11 cellular contexts compared by ENCODE assay signal in genomic region chr2:101743288-101743687, GRCh38. TPM values are rescaled to one million over a fixed set of nuclear protein-coding genes. Genes with fewer than 3 reads are reported as not detected.
DNase-seq lines count a peak whose midpoint lies in the region; ATAC-seq and TF ChIP-seq lines count a peak whose summit lies in the region.
"Had no signal": no experiment of that assay in that cellular context is flagged by ENCODE, and none has a peak within 500 bp of the region (broad histone marks: within the 10 kb centered on the region; RNA-seq: fewer than 3 reads in every experiment).

No MANE protein-coding gene starts in this region.

- no peak for TF ChIP-seq RAD21 in IMR-90 (IDR thresholded peaks at IDR 0.05; ENCODE audit: low read length)

- H3K9me3 ChIP-seq in IMR-90 (ENCODE audit: control insufficient read depth, insufficient read depth, low read length): no peaks in the 10 kb centered on the region
- no peaks in the 10 kb centered on the region for H3K9me3 ChIP-seq in mesenchymal stem cell (ENCODE audit: control insufficient read depth, low read length)
- no peaks in the 10 kb centered on the region for H3K9me3 ChIP-seq in Caco-2
- H3K9me3 ChIP-seq: adrenal gland had no signal

- no peak overlapping the region for H3K4me3 Mint-ChIP-seq in Caco-2 (ENCODE audit: unreplicated experiment)

- H3K36me3 ChIP-seq in ACC112 (ENCODE audit: insufficient read depth, low read length): no peaks in the 10 kb centered on the region
- H3K36me3 ChIP-seq in IMR-90 (ENCODE audit: control insufficient read depth, insufficient read depth, low read length): peaks cover 2% of the 10 kb centered on the region; the same call in 1 of the 2 replicates
- peaks cover 0 to 12% of the 10 kb centered on the region in 2 experiments for H3K36me3 ChIP-seq in mesenchymal stem cell (ENCODE audit: control insufficient read depth in 1 of 2, insufficient read depth in 2 of 2, low read depth in 1 of 2, low read length in 2 of 2)
- H3K36me3 ChIP-seq in Caco-2 (ENCODE audit: control insufficient read depth, insufficient read depth, low read length): no peaks in the 10 kb centered on the region
- H3K36me3 ChIP-seq: adrenal gland had no signal

- no peak overlapping the region for H4K5ac ChIP-seq in IMR-90 (ENCODE audit: low read depth, low read length)

- dilution Hi-C loops in IMR-90 (cut with HindIII; ENCODE audit: low sequenced_read_pairs, unreplicated experiment): no loop called here

- no peaks in the 10 kb centered on the region for H3K9me3 Mint-ChIP-seq in Caco-2 (ENCODE audit: unreplicated experiment)

- no peak overlapping the region for H3K4me2 ChIP-seq in IMR-90 (ENCODE audit: low read depth, low read length)
- no peak overlapping the region for H3K4me2 ChIP-seq in mesenchymal stem cell (ENCODE audit: low read length, poor library complexity, severe bottlenecking)

- H3K18ac ChIP-seq in IMR-90 (ENCODE audit: low read depth, low read length) (no peak overlapping the region), mesenchymal stem cell (ENCODE audit: low read depth in 1 of 2, low read length in 2 of 2) (no peak overlapping the region)

- DNase-seq in IMR-90 (no peak), caudate nucleus (lab: John Stamatoyannopoulos, UW) (peak in 8 of 61 donors; percentile 11 to 32 (median 24)), mesenchymal stem cell (no peak), SHP77 treated with DMSO at 0.1 percent for 48 hours (lab: John Stamatoyannopoulos, UW) (no peak), HPDE6-E6E7 (ENCODE audit: extremely low spot score) (no peak), NOMO-1 treated with DMSO at 0.1 percent for 48 hours (lab: John Stamatoyannopoulos, UW; ENCODE audit: unreplicated experiment) (no peak), Caco-2 (no peak)
- DNase-seq: adrenal gland, KG1 had no signal

- POLR2A ChIA-PET in IMR-90 (lab: Charles Lee; ENCODE audit: unreplicated experiment) (no interaction called here), Caco-2 (lab: Charles Lee) (no interaction called here)

- H3K36me3 Mint-ChIP-seq in Caco-2 (ENCODE audit: insufficient read depth, unreplicated experiment): peaks cover 17% of the 10 kb centered on the region

- 0 out of 2 replicates have a peak overlapping the region, but pooled peaks have one; percentile 45 for H4K91ac ChIP-seq in IMR-90 (ENCODE audit: insufficient read depth, low read depth, low read length)
- no peak overlapping the region for H4K91ac ChIP-seq in mesenchymal stem cell (ENCODE audit: low read length)

- H3K9me1 ChIP-seq in IMR-90 (ENCODE audit: insufficient read depth, low read length): peaks cover 35% of the 10 kb centered on the region

- H3K27ac Mint-ChIP-seq in Caco-2 (ENCODE audit: unreplicated experiment): no peak overlapping the region

- intact Hi-C loops in IMR-90 (cut with micrococcal nuclease): no loop called here
- intact Hi-C loops in Caco-2 (cut with micrococcal nuclease; ENCODE audit: unreplicated experiment): no loop called here

- in situ Hi-C loops in IMR-90 (cut with MboI; ENCODE audit: low sequenced_read_pairs): no loop called here

- H2AFZ ChIP-seq in ACC112 (ENCODE audit: low read length, unreplicated experiment) (no peak overlapping the region), IMR-90 (replicated peaks; ENCODE audit: low read length, poor library complexity) (no peak overlapping the region), mesenchymal stem cell (ENCODE audit: low read depth, low read length) (no peak overlapping the region)

- BruUV-seq in IMR-90 (replicated peaks; lab: Mats Ljungman, UMichigan): no TSS peak
- BruUV-seq in Caco-2 (replicated peaks; lab: Mats Ljungman, UMichigan): no TSS peak

- H3K79me2 ChIP-seq in ACC112 (ENCODE audit: control insufficient read depth, insufficient read depth, low read length, unreplicated experiment): peaks cover 96% of the 10 kb centered on the region

- H3K27ac ChIP-seq in ACC112 (ENCODE audit: low read depth, low read length): peak overlapping the region; percentile 52; the same call in 1 of the 2 replicates
- no peak overlapping the region for H3K27ac ChIP-seq in IMR-90 (ENCODE audit: insufficient read depth, low read length)
- peak overlapping the region; percentile 91 for H3K27ac ChIP-seq in caudate nucleus (ENCODE audit: low read depth, low read length)
- no peak overlapping the region for H3K27ac ChIP-seq in mesenchymal stem cell (ENCODE audit: low read length, poor library complexity, severe bottlenecking)
- H3K27ac ChIP-seq: adrenal gland, C4-2B had no signal

- H4K20me1 ChIP-seq in IMR-90 (ENCODE audit: insufficient read depth, low read length): peaks cover 88% of the 10 kb centered on the region

- H2BK5ac ChIP-seq in IMR-90 (ENCODE audit: low read depth, low read length, poor library complexity, severe bottlenecking) (no peak overlapping the region), mesenchymal stem cell (ENCODE audit: low read depth, low read length, poor library complexity, severe bottlenecking) (no peak overlapping the region)

- no peak for TF ChIP-seq CTCF in IMR-90 (conservative IDR thresholded peaks at IDR 0.05; ENCODE audit: low read depth, low read length)
- TF ChIP-seq CTCF in Caco-2 (IDR thresholded peaks at IDR 0.05; ENCODE audit: insufficient read depth in 1 of 2, low read depth in 1 of 2, low read length in 1 of 2, severe bottlenecking in 1 of 2, unreplicated experiment in 1 of 2): no peak

- 0 out of 2 replicates have a peak overlapping the region, but pooled peaks have one; percentile 20 for H2AK5ac ChIP-seq in IMR-90 (ENCODE audit: low read depth, low read length)
- no peak overlapping the region for H2AK5ac ChIP-seq in mesenchymal stem cell (ENCODE audit: low read length, severe bottlenecking)

- H3K9ac ChIP-seq in IMR-90 (ENCODE audit: low read depth, low read length): peak overlapping the region; percentile 30; the same call in 1 of the 2 replicates
- peak overlapping the region; percentile 7 for H3K9ac ChIP-seq in mesenchymal stem cell (ENCODE audit: low read length)

- H3K79me1 ChIP-seq in IMR-90 (ENCODE audit: low read depth in 1 of 2, low read length in 2 of 2) (peaks cover 13 to 73% of the 10 kb centered on the region in 2 experiments), mesenchymal stem cell (replicated peaks; ENCODE audit: low read length, poor library complexity, severe bottlenecking) (peaks cover 1% of the 10 kb centered on the region)

- H4K8ac ChIP-seq in IMR-90 (ENCODE audit: low read depth in 2 of 2, low read length in 2 of 2): no peak overlapping the region
- no peak overlapping the region for H4K8ac ChIP-seq in mesenchymal stem cell (ENCODE audit: low read length)

- H2BK120ac ChIP-seq in IMR-90 (ENCODE audit: low read depth, low read length) (no peak overlapping the region), mesenchymal stem cell (ENCODE audit: low read depth, low read length) (no peak overlapping the region)

- no peaks in the 10 kb centered on the region for H3K27me3 Mint-ChIP-seq in Caco-2 (ENCODE audit: insufficient read depth, unreplicated experiment)

- H3K23ac ChIP-seq in IMR-90 (ENCODE audit: low read depth, low read length): peak overlapping the region; percentile 88; the same call in 1 of the 2 replicates
- no peak overlapping the region for H3K23ac ChIP-seq in mesenchymal stem cell (ENCODE audit: low read length in 2 of 2)

- 0 out of 3 replicates have a peak overlapping the region, but pooled peaks have one; percentile 36 for H2BK15ac ChIP-seq in IMR-90 (ENCODE audit: low read depth, low read length)
- H2BK15ac ChIP-seq in mesenchymal stem cell (ENCODE audit: low read depth, poor library complexity, severe bottlenecking): no peak overlapping the region

- H3K4ac ChIP-seq in IMR-90 (ENCODE audit: low read depth, low read length) (peak overlapping the region; percentile 31; the same call in 1 of the 2 replicates), mesenchymal stem cell (ENCODE audit: low read depth in 1 of 2, low read length in 2 of 2) (no peak overlapping the region)

- H3K4me3 ChIP-seq in ACC112 (ENCODE audit: low read depth, low read length): no peak overlapping the region
- H3K4me3 ChIP-seq in IMR-90 (ENCODE audit: insufficient read depth, low read depth, low read length): no peak overlapping the region
- H3K4me3 ChIP-seq in mesenchymal stem cell (ENCODE audit: insufficient read depth in 1 of 2, low read depth in 1 of 2, low read length in 2 of 2): no peak overlapping the region
- H3K4me3 ChIP-seq in Caco-2 (ENCODE audit: low read depth, low read length): no peak overlapping the region
- H3K4me3 ChIP-seq: adrenal gland had no signal

- no peak for ATAC-seq in IMR-90 (ENCODE audit: low read depth)

- no peaks in the 10 kb centered on the region for H3K27me3 ChIP-seq in ACC112 (ENCODE audit: insufficient read depth, low read length)
- no peaks in the 10 kb centered on the region for H3K27me3 ChIP-seq in IMR-90 (ENCODE audit: control insufficient read depth, insufficient read depth, low read length)
- H3K27me3 ChIP-seq in mesenchymal stem cell (ENCODE audit: control insufficient read depth in 1 of 2, insufficient read depth in 1 of 2, low read length in 2 of 2): no peaks in the 10 kb centered on the region
- no peaks in the 10 kb centered on the region for H3K27me3 ChIP-seq in Caco-2 (replicated peaks; ENCODE audit: control insufficient read depth, insufficient read depth, low read length)
- H3K27me3 ChIP-seq: adrenal gland had no signal

- H3K14ac ChIP-seq in IMR-90 (replicated peaks; ENCODE audit: low read depth, low read length) (peak overlapping the region; percentile 1), mesenchymal stem cell (ENCODE audit: low read length in 2 of 2) (no peak overlapping the region)

- 100% methylated on average over 2 of the region's 3 CpGs; no CpG with 5 or more reads in 1 of the 2 experiments for WGBS in IMR-90 (ENCODE audit: extremely low coverage in 2 of 2, insufficient read length in 1 of 2), 2 experiments
- 97% methylated on average over 3 of the region's 3 CpGs for WGBS in mesenchymal stem cell

- H2AK9ac ChIP-seq in IMR-90 (replicated peaks; ENCODE audit: low read depth, low read length, poor library complexity): no peak overlapping the region

- CTCF ChIA-PET in IMR-90 (lab: Yijun Ruan, JAX) (interaction anchor here (0.5 kb wide), 1 partner anchor 32 kb away, joined by 4 read pairs; no protein-coding TSS in a partner anchor), Caco-2 (lab: Charles Lee) (no interaction called here)

- H2BK20ac ChIP-seq in IMR-90 (ENCODE audit: low read depth, low read length): no peak overlapping the region; the same call in 1 of the 2 replicates

- H3K56ac ChIP-seq in IMR-90 (ENCODE audit: extremely low read depth, insufficient read depth, low read length): no peak overlapping the region

- no peak for TF ChIP-seq POLR2A in IMR-90 (IDR thresholded peaks at IDR 0.05; ENCODE audit: low read depth, low read length)

- peaks cover 59% of the 10 kb centered on the region for H3K4me1 Mint-ChIP-seq in Caco-2 (ENCODE audit: low read depth, unreplicated experiment)

- H3K4me1 ChIP-seq in ACC112 (ENCODE audit: control insufficient read depth, insufficient read depth, low read length, unreplicated experiment) (peaks cover 81% of the 10 kb centered on the region), IMR-90 (ENCODE audit: control insufficient read depth, insufficient read depth, low read length) (peaks cover 26% of the 10 kb centered on the region), mesenchymal stem cell (ENCODE audit: control insufficient read depth, insufficient read depth, low read depth, low read length) (peaks cover 18% of the 10 kb centered on the region), Caco-2 (peaks cover 74% of the 10 kb centered on the region)

- H2BK12ac ChIP-seq in mesenchymal stem cell (ENCODE audit: low read length in 2 of 2): no peak overlapping the region

RNA-seq across cellular contexts. Expression of gene MAP4K4, which starts 45.8 kb away (rescaled TPM):
- total RNA-seq in IMR-90 (2012; rRNA removed) (124 and 130 TPM in 2 replicates), Caco-2 (2022) (257 and 263 TPM in 2 replicates)
- 80.8 and 89.4 TPM in 2 replicates for polyA plus RNA-seq in IMR-90 (2012; rRNA removed)
- polyA plus RNA-seq in IMR-90 (2012; cell fraction: cytosol; rRNA removed): 39.5 and 39.9 TPM in 2 replicates
- 90.5 and 219 TPM in 2 replicates for polyA plus RNA-seq in IMR-90 (2012; cell fraction: nucleus; rRNA removed; ENCODE audit: low replicate concordance)
- polyA plus RNA-seq in mesenchymal stem cell (2013, experiment 1 of 2): 135 TPM
- 130 TPM for polyA plus RNA-seq in mesenchymal stem cell (2013, experiment 2 of 2)

Comparison
In these comparisons a context has a peak if more than half of its experiments do, and no peak if none do; other contexts are left out.
1. H3K27ac ChIP-seq: peak in ACC112 (single experiment) and caudate nucleus (single experiment); none in IMR-90 (single experiment) and mesenchymal stem cell (single experiment).